Comparison of ENCODE assay signal across 21 cellular contexts in the genomic region with DNA sequence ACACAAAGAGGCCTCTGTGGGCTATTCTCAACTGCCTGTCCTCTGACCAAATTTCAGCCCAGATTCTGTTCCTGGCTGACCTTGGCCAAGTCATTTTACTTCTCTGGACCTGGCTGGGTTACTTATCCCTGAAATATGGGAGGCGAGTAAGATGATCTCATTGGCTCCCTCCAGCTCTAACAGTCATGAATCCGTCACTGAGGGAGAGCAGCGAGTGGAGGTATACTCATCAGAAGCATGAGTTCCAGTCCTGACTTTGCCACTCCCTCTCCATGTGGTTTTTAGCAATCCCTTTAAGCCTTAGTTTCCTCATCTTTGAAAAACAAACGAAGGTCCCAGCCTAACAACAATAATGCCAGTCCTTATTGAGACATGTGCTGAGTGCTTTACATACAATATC.
DNase-seq lines count a peak whose midpoint lies in the region; ATAC-seq and TF ChIP-seq lines count a peak whose summit lies in the region.
"Had no signal": no experiment of that assay in that cellular context is flagged by ENCODE, and none has a peak within 500 bp of the region (broad histone marks: within the 10 kb centered on the region; RNA-seq: fewer than 3 reads in every experiment).

No MANE protein-coding gene starts in this region.

- no peaks in the 10 kb centered on the region for H4K20me1 ChIP-seq in mammary epithelial cell (ENCODE audit: insufficient read depth, low read length)
- H4K20me1 ChIP-seq: BLaER1 had no signal

- CTCF ChIA-PET in mammary epithelial cell (lab: Charles Lee; ENCODE audit: low non-redundant PET) (no interaction called here), MCF 10A (lab: Yijun Ruan, JAX) (interaction anchor here (0.6 to 1.3 kb wide), 4 partner anchors 12 to 1578 kb away, joined by 3 read pairs; no protein-coding TSS in a partner anchor)

- TF ChIP-seq CTCF in mammary epithelial cell (conservative IDR thresholded peaks at IDR 0.05 in 1 of 2, IDR thresholded peaks at IDR 0.05 in 1 of 2; ENCODE audit: extremely low read depth in 1 of 2, insufficient read depth in 1 of 2, low read depth in 1 of 2, low read length in 2 of 2) (no peak), MCF 10A (IDR thresholded peaks at IDR 0.05; ENCODE audit: unreplicated experiment) (no peak), epithelial cell of esophagus (IDR thresholded peaks at IDR 0.05; ENCODE audit: insufficient read depth, low read depth, low read length, missing control alignments) (no peak), foreskin keratinocyte (conservative IDR thresholded peaks at IDR 0.05) (no peak)

- no peak overlapping the region for H2AFZ ChIP-seq in mammary epithelial cell (ENCODE audit: low read depth, low read length)
- H2AFZ ChIP-seq: GM23338 had no signal

- H3K27me3 ChIP-seq in mammary epithelial cell (ENCODE audit: insufficient read depth, low read length) (no peaks in the 10 kb centered on the region), foreskin keratinocyte (peaks cover 12% of the 10 kb centered on the region)
- H3K27me3 ChIP-seq: BLaER1 had no signal

- H3K4me2 ChIP-seq in mammary epithelial cell (ENCODE audit: insufficient read depth, low read depth, low read length): no peak overlapping the region
- H3K4me2 ChIP-seq: BLaER1, GM23338 had no signal

- WGBS in mammary epithelial cell (ENCODE audit: low coverage, missing lambda C conversion rate): 77% methylated on average over 4 of the region's 4 CpGs

- no peaks in the 10 kb centered on the region for H3K36me3 Mint-ChIP-seq in MCF 10A (ENCODE audit: insufficient read depth, unreplicated experiment)

- ATAC-seq in foreskin keratinocyte: peak; percentile 61
- ATAC-seq: GM23338, HCT116 had no signal

- BruUV-seq in mammary epithelial cell (replicated peaks; lab: Mats Ljungman, UMichigan) (no TSS peak), MCF 10A (replicated peaks; lab: Mats Ljungman, UMichigan) (no TSS peak)

- no peak overlapping the region for H3K4me3 Mint-ChIP-seq in MCF 10A (ENCODE audit: unreplicated experiment)
- H3K4me3 Mint-ChIP-seq: B cell; CD4-positive, alpha-beta T cell; GM23338; H9 had no signal

- no peaks in the 10 kb centered on the region for H3K9me3 Mint-ChIP-seq in MCF 10A (ENCODE audit: unreplicated experiment)
- H3K9me3 Mint-ChIP-seq: CD4-positive, alpha-beta T cell had no signal

- H3K36me3 ChIP-seq in mammary epithelial cell (ENCODE audit: insufficient read depth, low read length): no peaks in the 10 kb centered on the region
- H3K36me3 ChIP-seq: BLaER1 had no signal

- H3K9me3 ChIP-seq in mammary epithelial cell (replicated peaks; ENCODE audit: insufficient read depth, low read length): no peaks in the 10 kb centered on the region
- H3K9me3 ChIP-seq: BLaER1 had no signal

- no peaks in the 10 kb centered on the region for H3K4me1 Mint-ChIP-seq in MCF 10A (ENCODE audit: insufficient read depth, unreplicated experiment)
- H3K4me1 Mint-ChIP-seq: B cell, GM23338, H9 had no signal

- H3K79me2 ChIP-seq in mammary epithelial cell (ENCODE audit: insufficient read depth, low read length): no peaks in the 10 kb centered on the region

- POLR2A ChIA-PET in MCF 10A (lab: Yijun Ruan, JAX): interaction anchor here (0.6 kb wide), 1 partner anchor 206 kb away, joined by 3 read pairs; no protein-coding TSS in a partner anchor

- dilution Hi-C loops in mammary epithelial cell (cut with HindIII; ENCODE audit: low sequenced_read_pairs): no loop called here

- H3K4me1 ChIP-seq in mammary epithelial cell (ENCODE audit: insufficient read depth, low read length) (no peaks in the 10 kb centered on the region), foreskin keratinocyte (no peaks in the 10 kb centered on the region)
- H3K4me1 ChIP-seq: BLaER1 had no signal

- H3K27ac ChIP-seq in mammary epithelial cell (ENCODE audit: insufficient read depth, low read depth, low read length) (no peak overlapping the region), foreskin keratinocyte (no peak overlapping the region)
- H3K27ac ChIP-seq: 22Rv1, BLaER1, C4-2B had no signal

- intact Hi-C loops in mammary epithelial cell (cut with micrococcal nuclease): no loop called here
- intact Hi-C loops in MCF 10A (cut with micrococcal nuclease): no loop called here

- H3K4me3 ChIP-seq in mammary epithelial cell (replicated peaks in 1 of 3; ENCODE audit: insufficient read depth in 1 of 3, low read depth in 2 of 3, low read length in 3 of 3) (no peak overlapping the region), epithelial cell of esophagus (ENCODE audit: low read length) (no peak overlapping the region)
- H3K4me3 ChIP-seq: BLaER1, GM23338 had no signal

- no peaks in the 10 kb centered on the region for H3K27me3 Mint-ChIP-seq in MCF 10A (ENCODE audit: insufficient read depth, unreplicated experiment)
- H3K27me3 Mint-ChIP-seq: CD4-positive, alpha-beta T cell had no signal

- DNase-seq in mammary epithelial cell (peak; percentile 16), MCF 10A (ENCODE audit: unreplicated experiment) (no peak), epithelial cell of esophagus (ENCODE audit: low read depth) (peak; percentile 48), foreskin keratinocyte (peak in 1 of 2 donors; percentile 44), Kasumi-1 (lab: John Stamatoyannopoulos, UW) (no peak), D341Med (ENCODE audit: low spot score) (no peak), CD1c-positive myeloid dendritic cell (ENCODE audit: extremely low spot score) (no peak), amygdala (lab: John Stamatoyannopoulos, UW) (no peak)
- DNase-seq: Calu3; CD4-positive, alpha-beta T cell; COR-L47; DMS153; DND-41; GDM1; H9 had no signal

- in situ Hi-C loops in mammary epithelial cell (cut with MboI; ENCODE audit: low sequenced_read_pairs in 2 of 2): no loop called here

- no peak overlapping the region for H3K27ac Mint-ChIP-seq in MCF 10A (ENCODE audit: low read depth, unreplicated experiment)
- H3K27ac Mint-ChIP-seq: B cell; CD4-positive, alpha-beta T cell; GM23338; H9 had no signal

- no peak overlapping the region for H3K9ac ChIP-seq in mammary epithelial cell (ENCODE audit: insufficient read depth, low read length)
- H3K9ac ChIP-seq: BLaER1 had no signal

Comparison
In these comparisons a context has a peak if more than half of its experiments do, and no peak if none do; other contexts are left out.
1. DNase-seq: peak in mammary epithelial cell (single experiment) and epithelial cell of esophagus (single experiment); none in MCF 10A (single experiment), Kasumi-1 (0 of 2), D341Med (single experiment), CD1c-positive myeloid dendritic cell (single experiment) and amygdala (0 of 56).